19 cellular contexts compared by ENCODE assay signal in the genomic region with DNA sequence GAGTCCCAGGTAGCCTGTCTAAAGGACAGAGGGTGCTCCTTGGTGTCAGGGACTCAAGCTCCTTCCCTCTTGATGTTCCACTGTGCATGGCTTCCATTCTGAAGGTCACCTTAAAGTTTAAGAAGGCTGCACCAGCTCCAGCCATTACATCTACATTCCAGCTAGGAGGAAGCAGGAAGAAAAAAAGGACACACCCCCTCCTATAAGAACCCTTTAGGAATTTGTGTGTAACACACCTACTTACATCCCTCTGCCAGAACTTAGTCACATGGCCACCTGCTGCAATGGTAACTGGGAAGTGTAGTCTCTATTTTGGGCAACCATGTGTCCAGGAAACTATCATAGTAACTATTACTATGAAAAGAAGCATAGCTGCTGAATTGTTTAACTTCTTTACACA.
DNase-seq lines count a peak whose midpoint lies in the region; ATAC-seq and TF ChIP-seq lines count a peak whose summit lies in the region.
"Had no signal": no experiment of that assay in that cellular context is flagged by ENCODE, and none has a peak within 500 bp of the region (broad histone marks: within the 10 kb centered on the region; RNA-seq: fewer than 3 reads in every experiment).

No MANE protein-coding gene starts in this region.

- H3K27ac ChIP-seq in A673 (ENCODE audit: low read depth, low read length, poor library complexity, severe bottlenecking) (no peak overlapping the region), HEK293 (ENCODE audit: extremely low read depth, low read depth, low read length) (no peak overlapping the region)
- H3K27ac ChIP-seq: GM23248 had no signal

- CTCF ChIA-PET in A673 (lab: Charles Lee) (interaction anchor here (0.5 kb wide), 1 partner anchor 880 kb away, joined by 3 read pairs; no protein-coding TSS in a partner anchor), HEK293 (lab: Yijun Ruan, JAX) (interaction anchor here (1.1 kb wide), 1 partner anchor 10 kb away, joined by 3 read pairs; no protein-coding TSS in a partner anchor), WTC11 (lab: Charles Lee) (interaction anchor here (0.8 to 1.4 kb wide), 4 partner anchors 38 to 402 kb away, joined by 3 read pairs; no protein-coding TSS in a partner anchor)

- H3K36me3 ChIP-seq in A673 (ENCODE audit: insufficient read depth, low read length, poor library complexity, severe bottlenecking) (no peaks in the 10 kb centered on the region), HEK293 (ENCODE audit: control insufficient read depth in 2 of 2, insufficient read depth in 1 of 2, low read length in 2 of 2) (no peaks in the 10 kb centered on the region)
- H3K36me3 ChIP-seq: BE2C had no signal

- H3K27me3 ChIP-seq in A673 (replicated peaks; ENCODE audit: insufficient read depth, low read depth, low read length, poor library complexity): no peaks in the 10 kb centered on the region
- H3K27me3 ChIP-seq: BE2C had no signal

- H3K27ac Mint-ChIP-seq in WTC11: no peak overlapping the region
- H3K27ac Mint-ChIP-seq: CD4-positive, CD25-positive, alpha-beta regulatory T cell; CD8-positive, alpha-beta memory T cell had no signal

- H3K4me3 ChIP-seq in A673 (ENCODE audit: low read depth, low read length, poor library complexity, severe bottlenecking) (no peak overlapping the region), HEK293 (ENCODE audit: low read depth, low read length) (no peak overlapping the region), foreskin fibroblast (ENCODE audit: low read depth in 1 of 2, low read length in 2 of 2) (no peak overlapping the region)
- H3K4me3 ChIP-seq: GM23248 had no signal

- H3K36me3 Mint-ChIP-seq in WTC11: peaks cover 15% of the 10 kb centered on the region
- H3K36me3 Mint-ChIP-seq: CD4-positive, CD25-positive, alpha-beta regulatory T cell; CD8-positive, alpha-beta memory T cell had no signal

- intact Hi-C loops in A673 (cut with micrococcal nuclease; ENCODE audit: unreplicated experiment) (no loop called here), Right ventricle myocardium superior (cut with DNase I) (no loop called here)

- BruUV-seq in A673 (replicated peaks; lab: Mats Ljungman, UMichigan): no TSS peak

- ATAC-seq in WTC11 (no peak), Right ventricle myocardium superior (ENCODE audit: poor library complexity) (no peak)

- H3K4me1 Mint-ChIP-seq in WTC11: peaks cover 17% of the 10 kb centered on the region
- H3K4me1 Mint-ChIP-seq: CD4-positive, CD25-positive, alpha-beta regulatory T cell; CD8-positive, alpha-beta memory T cell had no signal

- peak; percentile 26 for DNase-seq in A673 (ENCODE audit: low spot score)
- peak; percentile 48 for DNase-seq in LoVo (ENCODE audit: low spot score)
- no peak for DNase-seq in WTC11 (ENCODE audit: low spot score)
- no peak for DNase-seq in foreskin fibroblast
- no peak for DNase-seq in iPS-NIHi11 (ENCODE audit: low spot score)
- no peak for DNase-seq in Right ventricle myocardium superior
- no peak for DNase-seq in hippocampal formation (lab: John Stamatoyannopoulos, UW)
- DNase-seq: ACHN; BE2C; CD4-positive, CD25-positive, alpha-beta regulatory T cell; CD8-positive, alpha-beta memory T cell; COR-L47; DMS153; DMS79; GDM1; GM23248; HCEC 1CT; KBM-7 had no signal

- TF ChIP-seq CTCF in A673 (conservative IDR thresholded peaks at IDR 0.05; ENCODE audit: low read depth, low read length) (no peak), HEK293 (tag by site-specific recombination; IDR thresholded peaks at IDR 0.05) (no peak), WTC11 (IDR thresholded peaks at IDR 0.05) (no peak), foreskin fibroblast (IDR thresholded peaks at IDR 0.05; ENCODE audit: low read depth, low read length) (no peak)

- H3K9me3 Mint-ChIP-seq in WTC11: peaks cover 9% of the 10 kb centered on the region

- H3K4me1 ChIP-seq in A673 (ENCODE audit: insufficient read depth, low read length, poor library complexity, severe bottlenecking) (peaks cover 10% of the 10 kb centered on the region), HEK293 (ENCODE audit: control insufficient read depth, insufficient read depth, low read length) (no peaks in the 10 kb centered on the region)
- H3K4me1 ChIP-seq: BE2C had no signal

- no peak overlapping the region for H3K4me3 Mint-ChIP-seq in WTC11
- H3K4me3 Mint-ChIP-seq: CD4-positive, CD25-positive, alpha-beta regulatory T cell; CD8-positive, alpha-beta memory T cell had no signal

- peaks cover 35% of the 10 kb centered on the region for H3K27me3 Mint-ChIP-seq in WTC11 (ENCODE audit: low read depth)
- H3K27me3 Mint-ChIP-seq: CD4-positive, CD25-positive, alpha-beta regulatory T cell had no signal

- H3K9me3 ChIP-seq in A673 (ENCODE audit: low read depth, low read length, poor library complexity, severe bottlenecking) (peaks cover 3% of the 10 kb centered on the region), HEK293 (ENCODE audit: control insufficient read depth, insufficient read depth, low read depth, low read length) (no peaks in the 10 kb centered on the region)
- H3K9me3 ChIP-seq: BE2C had no signal

- POLR2A ChIA-PET in A673 (lab: Charles Lee; ENCODE audit: low non-redundant PET): no interaction called here
- POLR2A ChIA-PET in HEK293 (lab: Yijun Ruan, JAX): no interaction called here
- POLR2A ChIA-PET in WTC11 (lab: Charles Lee): no interaction called here

TF ChIP-seq in HEK293, 187 proteins besides CTCF, POLR2A, EP300 and RAD21 (continues in another document):
- TF ChIP-seq ZNF423 (tag by site-specific recombination; IDR thresholded peaks at IDR 0.05) (no peak), ZNF544 (tag by site-specific recombination; IDR thresholded peaks at IDR 0.05) (no peak), ZNF221 (tag by site-specific recombination; IDR thresholded peaks at IDR 0.05; ENCODE audit: borderline replicate concordance) (no peak), GLI2 (tag by site-specific recombination; IDR thresholded peaks at IDR 0.05; ENCODE audit: borderline replicate concordance, low read depth) (no peak), GLI4 (tag by site-specific recombination; IDR thresholded peaks at IDR 0.05) (no peak), REPIN1 (tag by site-specific recombination; IDR thresholded peaks at IDR 0.05; ENCODE audit: low read depth) (no peak)
- TF ChIP-seq, protein P1, sequence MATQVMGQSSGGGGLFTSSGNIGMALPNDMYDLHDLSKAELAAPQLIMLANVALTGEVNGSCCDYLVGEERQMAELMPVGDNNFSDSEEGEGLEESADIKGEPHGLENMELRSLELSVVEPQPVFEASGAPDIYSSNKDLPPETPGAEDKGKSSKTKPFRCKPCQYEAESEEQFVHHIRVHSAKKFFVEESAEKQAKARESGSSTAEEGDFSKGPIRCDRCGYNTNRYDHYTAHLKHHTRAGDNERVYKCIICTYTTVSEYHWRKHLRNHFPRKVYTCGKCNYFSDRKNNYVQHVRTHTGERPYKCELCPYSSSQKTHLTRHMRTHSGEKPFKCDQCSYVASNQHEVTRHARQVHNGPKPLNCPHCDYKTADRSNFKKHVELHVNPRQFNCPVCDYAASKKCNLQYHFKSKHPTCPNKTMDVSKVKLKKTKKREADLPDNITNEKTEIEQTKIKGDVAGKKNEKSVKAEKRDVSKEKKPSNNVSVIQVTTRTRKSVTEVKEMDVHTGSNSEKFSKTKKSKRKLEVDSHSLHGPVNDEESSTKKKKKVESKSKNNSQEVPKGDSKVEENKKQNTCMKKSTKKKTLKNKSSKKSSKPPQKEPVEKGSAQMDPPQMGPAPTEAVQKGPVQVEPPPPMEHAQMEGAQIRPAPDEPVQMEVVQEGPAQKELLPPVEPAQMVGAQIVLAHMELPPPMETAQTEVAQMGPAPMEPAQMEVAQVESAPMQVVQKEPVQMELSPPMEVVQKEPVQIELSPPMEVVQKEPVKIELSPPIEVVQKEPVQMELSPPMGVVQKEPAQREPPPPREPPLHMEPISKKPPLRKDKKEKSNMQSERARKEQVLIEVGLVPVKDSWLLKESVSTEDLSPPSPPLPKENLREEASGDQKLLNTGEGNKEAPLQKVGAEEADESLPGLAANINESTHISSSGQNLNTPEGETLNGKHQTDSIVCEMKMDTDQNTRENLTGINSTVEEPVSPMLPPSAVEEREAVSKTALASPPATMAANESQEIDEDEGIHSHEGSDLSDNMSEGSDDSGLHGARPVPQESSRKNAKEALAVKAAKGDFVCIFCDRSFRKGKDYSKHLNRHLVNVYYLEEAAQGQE (tag by site-specific recombination; IDR thresholded peaks at IDR 0.05): no peak

TF ChIP-seq in WTC11, 78 proteins besides CTCF, POLR2A, EP300 and RAD21 (continues in another document):
- TF ChIP-seq CREM (CRISPR knock-in tag; IDR thresholded peaks at IDR 0.05) (no peak), RORB (CRISPR knock-in tag; IDR thresholded peaks at IDR 0.05) (no peak), SMAD4 (CRISPR knock-in tag; IDR thresholded peaks at IDR 0.05) (no peak), GTF2I (CRISPR knock-in tag; conservative IDR thresholded peaks at IDR 0.05) (0 out of 2 replicates have a peak, but pooled peaks have one; percentile 5), ATF1 (CRISPR knock-in tag; IDR thresholded peaks at IDR 0.05) (no peak)
- TF ChIP-seq, protein P2, sequence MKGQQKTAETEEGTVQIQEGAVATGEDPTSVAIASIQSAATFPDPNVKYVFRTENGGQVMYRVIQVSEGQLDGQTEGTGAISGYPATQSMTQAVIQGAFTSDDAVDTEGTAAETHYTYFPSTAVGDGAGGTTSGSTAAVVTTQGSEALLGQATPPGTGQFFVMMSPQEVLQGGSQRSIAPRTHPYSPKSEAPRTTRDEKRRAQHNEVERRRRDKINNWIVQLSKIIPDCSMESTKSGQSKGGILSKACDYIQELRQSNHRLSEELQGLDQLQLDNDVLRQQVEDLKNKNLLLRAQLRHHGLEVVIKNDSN (CRISPR knock-in tag; IDR thresholded peaks at IDR 0.05): peak; percentile 67; the same call in 1 of the 2 replicates
- TF ChIP-seq, protein P3, sequence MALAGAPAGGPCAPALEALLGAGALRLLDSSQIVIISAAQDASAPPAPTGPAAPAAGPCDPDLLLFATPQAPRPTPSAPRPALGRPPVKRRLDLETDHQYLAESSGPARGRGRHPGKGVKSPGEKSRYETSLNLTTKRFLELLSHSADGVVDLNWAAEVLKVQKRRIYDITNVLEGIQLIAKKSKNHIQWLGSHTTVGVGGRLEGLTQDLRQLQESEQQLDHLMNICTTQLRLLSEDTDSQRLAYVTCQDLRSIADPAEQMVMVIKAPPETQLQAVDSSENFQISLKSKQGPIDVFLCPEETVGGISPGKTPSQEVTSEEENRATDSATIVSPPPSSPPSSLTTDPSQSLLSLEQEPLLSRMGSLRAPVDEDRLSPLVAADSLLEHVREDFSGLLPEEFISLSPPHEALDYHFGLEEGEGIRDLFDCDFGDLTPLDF (CRISPR knock-in tag; IDR thresholded peaks at IDR 0.05): no peak
- TF ChIP-seq, protein P4, sequence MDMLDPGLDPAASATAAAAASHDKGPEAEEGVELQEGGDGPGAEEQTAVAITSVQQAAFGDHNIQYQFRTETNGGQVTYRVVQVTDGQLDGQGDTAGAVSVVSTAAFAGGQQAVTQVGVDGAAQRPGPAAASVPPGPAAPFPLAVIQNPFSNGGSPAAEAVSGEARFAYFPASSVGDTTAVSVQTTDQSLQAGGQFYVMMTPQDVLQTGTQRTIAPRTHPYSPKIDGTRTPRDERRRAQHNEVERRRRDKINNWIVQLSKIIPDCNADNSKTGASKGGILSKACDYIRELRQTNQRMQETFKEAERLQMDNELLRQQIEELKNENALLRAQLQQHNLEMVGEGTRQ (CRISPR knock-in tag; IDR thresholded peaks at IDR 0.05): peak; percentile 71

Comparison
In these comparisons a context has a peak if more than half of its experiments do, and no peak if none do; other contexts are left out.
1. DNase-seq: peak in A673 (single experiment) and LoVo (single experiment); none in WTC11 (single experiment), foreskin fibroblast (0 of 2), iPS-NIHi11 (single experiment), Right ventricle myocardium superior (single experiment) and hippocampal formation (0 of 2).